ENCODE assay signal across 1 cellular context in the genomic region with DNA sequence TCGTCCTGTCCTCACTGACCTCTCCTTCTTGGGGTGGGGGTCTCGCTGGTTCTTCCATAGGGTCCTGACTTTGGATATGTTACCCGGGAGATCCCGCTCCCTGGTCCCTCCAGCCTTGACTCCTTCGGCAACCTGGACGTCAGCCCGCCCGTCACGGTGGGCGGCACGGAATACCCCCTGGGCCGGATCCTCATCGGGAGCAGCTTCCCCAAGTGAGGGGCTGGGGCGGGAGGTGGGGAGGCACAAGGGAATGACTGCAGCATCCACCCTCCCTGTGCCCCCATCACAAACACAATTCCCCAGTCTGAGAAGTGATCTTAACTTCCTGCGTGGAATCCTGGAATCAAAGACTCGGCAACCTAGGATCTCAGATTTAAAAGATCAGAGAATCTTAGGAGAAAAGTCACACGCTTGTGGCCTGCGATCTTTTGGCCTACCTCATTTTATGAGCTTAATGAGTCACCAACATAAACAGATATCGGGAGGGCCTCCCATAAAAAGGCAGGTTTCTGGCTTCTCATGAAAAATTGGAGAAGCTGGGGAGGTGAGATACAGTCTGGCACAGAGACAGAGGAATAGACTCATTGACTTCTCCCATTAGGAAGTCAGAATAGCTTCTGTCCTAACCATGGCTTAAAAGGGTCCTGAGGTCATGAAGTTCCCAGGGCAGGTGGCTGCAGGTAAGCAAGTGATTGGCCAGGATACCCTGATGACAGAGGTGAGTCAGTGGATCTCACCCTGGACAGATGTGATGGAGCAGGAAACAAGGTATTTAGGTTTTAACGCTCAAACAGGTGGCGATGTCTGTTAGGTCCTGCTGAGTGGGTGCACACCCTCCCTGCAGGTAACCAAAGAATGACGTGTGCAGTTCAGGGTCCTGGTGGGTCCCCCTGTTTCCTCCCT.
TF ChIP-seq lines count a peak whose summit lies in the region.

No MANE protein-coding gene starts in this region.

TF ChIP-seq in SK-N-SH treated with all-trans-retinoic acid at 6 μM for 48 hours, 23 proteins besides CTCF, POLR2A, EP300 and RAD21 (continued from another document):
- TF ChIP-seq CREB5 (CRISPR knock-in tag; IDR thresholded peaks at IDR 0.05; ENCODE audit: low read depth) (no peak), BACH2 (CRISPR knock-in tag; IDR thresholded peaks at IDR 0.05; ENCODE audit: borderline replicate concordance) (no peak), PATZ1 (CRISPR knock-in tag; IDR thresholded peaks at IDR 0.05; ENCODE audit: borderline replicate concordance) (no peak), ZC3H10 (CRISPR knock-in tag; IDR thresholded peaks at IDR 0.05) (no peak), TCF4 (CRISPR knock-in tag; IDR thresholded peaks at IDR 0.05; ENCODE audit: borderline replicate concordance) (no peak), ZFP30 (CRISPR knock-in tag; IDR thresholded peaks at IDR 0.05) (no peak)
- TF ChIP-seq, protein P1, sequence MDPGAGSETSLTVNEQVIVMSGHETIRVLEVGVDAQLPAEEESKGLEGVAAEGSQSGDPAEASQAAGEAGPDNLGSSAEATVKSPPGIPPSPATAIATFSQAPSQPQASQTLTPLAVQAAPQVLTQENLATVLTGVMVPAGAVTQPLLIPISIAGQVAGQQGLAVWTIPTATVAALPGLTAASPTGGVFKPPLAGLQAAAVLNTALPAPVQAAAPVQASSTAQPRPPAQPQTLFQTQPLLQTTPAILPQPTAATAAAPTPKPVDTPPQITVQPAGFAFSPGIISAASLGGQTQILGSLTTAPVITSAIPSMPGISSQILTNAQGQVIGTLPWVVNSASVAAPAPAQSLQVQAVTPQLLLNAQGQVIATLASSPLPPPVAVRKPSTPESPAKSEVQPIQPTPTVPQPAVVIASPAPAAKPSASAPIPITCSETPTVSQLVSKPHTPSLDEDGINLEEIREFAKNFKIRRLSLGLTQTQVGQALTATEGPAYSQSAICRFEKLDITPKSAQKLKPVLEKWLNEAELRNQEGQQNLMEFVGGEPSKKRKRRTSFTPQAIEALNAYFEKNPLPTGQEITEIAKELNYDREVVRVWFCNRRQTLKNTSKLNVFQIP (CRISPR knock-in tag; IDR thresholded peaks at IDR 0.05; ENCODE audit: borderline replicate concordance, low read depth), result no peak
